ENCODE assay signal across 11 cellular contexts in the genomic region with DNA sequence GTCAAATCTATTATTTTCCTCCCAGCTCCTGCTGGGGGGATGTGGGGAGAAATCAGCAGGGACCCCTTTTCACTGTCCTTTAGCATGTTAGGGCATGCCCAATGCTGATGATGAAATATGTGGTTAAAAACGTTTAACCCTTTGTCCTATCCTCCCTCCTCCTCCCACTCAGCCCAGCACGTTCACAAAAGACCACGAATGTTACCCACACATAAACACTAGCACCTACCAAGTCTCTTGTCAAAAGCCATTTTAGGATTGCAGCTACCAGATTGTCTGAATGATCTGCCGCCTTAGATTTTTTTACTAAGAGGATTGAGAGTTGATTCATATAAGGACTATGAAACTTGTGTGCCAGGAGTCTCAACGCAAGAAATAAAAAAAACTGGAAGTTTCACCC.
DNase-seq lines count a peak whose midpoint lies in the region; ATAC-seq lines count a peak whose summit lies in the region.
"Had no signal": no experiment of that assay in that cellular context is flagged by ENCODE, and none has a peak within 500 bp of the region (broad histone marks: within the 10 kb centered on the region; RNA-seq: fewer than 3 reads in every experiment).

No MANE protein-coding gene starts in this region.

- POLR2A ChIA-PET in activated CD8-positive, alpha-beta T cell treated with anti-CD3 and anti-CD28 coated beads, Interleukin-2, amount 10 ng/mL, durations not matched to agents 7 days and 5 days (lab: Charles Lee): no interaction called here

- DNase-seq in NCI-H1417 (lab: John Stamatoyannopoulos, UW) (peak in 2 of 3 experiments; percentile 77 to 92), iris pigment epithelial cell (ENCODE audit: low read depth) (peak; percentile 56), DMS53 (lab: John Stamatoyannopoulos, UW) (no peak), Ammon's horn (ENCODE audit: low spot score) (no peak)
- no peak for DNase-seq in activated CD8-positive, alpha-beta T cell treated with anti-CD3 and anti-CD28 coated beads, Interleukin-2, amount 10 ng/mL, durations not matched to agents 7 days and 5 days
- DNase-seq in T-helper 2 cell treated with Interferon-gamma antibody and Interleukin-4, amounts not matched to agents 5 μg/mL and 100 μg/mL, for 36 hours (ENCODE audit: low spot score): no peak
- DNase-seq: activated effector memory CD4-positive, alpha-beta T cell treated with anti-CD3 and anti-CD28 coated beads, Interleukin-2, amount 50 U/mL, for 16 hours; NK-92 treated with Interleukin-12 subunit alpha and Interleukin-12 subunit beta, amount 100 ng/mL, for 24 hours; posterior cingulate gyrus had no signal

- CTCF ChIA-PET in activated CD8-positive, alpha-beta T cell treated with anti-CD3 and anti-CD28 coated beads, Interleukin-2, amount 10 ng/mL, durations not matched to agents 7 days and 5 days (lab: Charles Lee): interaction anchor here (1.2 kb wide), 1 partner anchor 176 kb away, joined by 3 read pairs; no protein-coding TSS in a partner anchor

- peaks cover 5% of the 10 kb centered on the region for H3K27me3 Mint-ChIP-seq in activated CD8-positive, alpha-beta T cell treated with anti-CD3 and anti-CD28 coated beads, Interleukin-2, amount 10 ng/mL, durations not matched to agents 7 days and 5 days (ENCODE audit: low read depth)
- no peaks in the 10 kb centered on the region for H3K27me3 Mint-ChIP-seq in T-helper 2 cell treated with Interferon-gamma antibody and Interleukin-4, amounts not matched to agents 5 μg/mL and 100 μg/mL, for 36 hours (ENCODE audit: low read depth)

- no peaks in the 10 kb centered on the region for H3K36me3 Mint-ChIP-seq in activated CD8-positive, alpha-beta T cell treated with anti-CD3 and anti-CD28 coated beads, Interleukin-2, amount 10 ng/mL, durations not matched to agents 7 days and 5 days (ENCODE audit: low read depth)
- H3K36me3 Mint-ChIP-seq in T-helper 2 cell treated with Interferon-gamma antibody and Interleukin-4, amounts not matched to agents 5 μg/mL and 100 μg/mL, for 36 hours (ENCODE audit: low read depth): no peaks in the 10 kb centered on the region

- H3K4me1 Mint-ChIP-seq in activated CD8-positive, alpha-beta T cell treated with anti-CD3 and anti-CD28 coated beads, Interleukin-2, amount 10 ng/mL, durations not matched to agents 7 days and 5 days (ENCODE audit: low read depth): peaks cover 18% of the 10 kb centered on the region
- peaks cover 11% of the 10 kb centered on the region for H3K4me1 Mint-ChIP-seq in T-helper 2 cell treated with Interferon-gamma antibody and Interleukin-4, amounts not matched to agents 5 μg/mL and 100 μg/mL, for 36 hours (ENCODE audit: low read depth)

- no peak overlapping the region for H3K4me3 Mint-ChIP-seq in activated CD8-positive, alpha-beta T cell treated with anti-CD3 and anti-CD28 coated beads, Interleukin-2, amount 10 ng/mL, durations not matched to agents 7 days and 5 days
- H3K4me3 Mint-ChIP-seq in T-helper 2 cell treated with Interferon-gamma antibody and Interleukin-4, amounts not matched to agents 5 μg/mL and 100 μg/mL, for 36 hours: no peak overlapping the region

- H3K27ac Mint-ChIP-seq in activated CD8-positive, alpha-beta T cell treated with anti-CD3 and anti-CD28 coated beads, Interleukin-2, amount 10 ng/mL, durations not matched to agents 7 days and 5 days: peak overlapping the region; percentile 50
- H3K27ac Mint-ChIP-seq in T-helper 2 cell treated with Interferon-gamma antibody and Interleukin-4, amounts not matched to agents 5 μg/mL and 100 μg/mL, for 36 hours: no peak overlapping the region

- no peaks in the 10 kb centered on the region for H3K9me3 Mint-ChIP-seq in activated CD8-positive, alpha-beta T cell treated with anti-CD3 and anti-CD28 coated beads, Interleukin-2, amount 10 ng/mL, durations not matched to agents 7 days and 5 days (ENCODE audit: insufficient read depth)
- no peaks in the 10 kb centered on the region for H3K9me3 Mint-ChIP-seq in T-helper 2 cell treated with Interferon-gamma antibody and Interleukin-4, amounts not matched to agents 5 μg/mL and 100 μg/mL, for 36 hours

- peak; percentile 49 for ATAC-seq in GM18868 (IDR thresholded peaks at IDR 0.05; ENCODE audit: unreplicated experiment)
- ATAC-seq in activated CD8-positive, alpha-beta T cell treated with anti-CD3 and anti-CD28 coated beads, Interleukin-2, amount 10 ng/mL, durations not matched to agents 7 days and 5 days: no peak
- no peak for ATAC-seq in GM21786 (IDR thresholded peaks at IDR 0.05; ENCODE audit: unreplicated experiment)

Comparison
In these comparisons a context has a peak if more than half of its experiments do, and no peak if none do; other contexts are left out.
1. DNase-seq: peak in NCI-H1417 (2 of 3) and iris pigment epithelial cell (single experiment); none in activated CD8-positive, alpha-beta T cell treated with anti-CD3 and anti-CD28 coated beads, Interleukin-2, amount 10 ng/mL, durations not matched to agents 7 days and 5 days (single experiment), T-helper 2 cell treated with Interferon-gamma antibody and Interleukin-4, amounts not matched to agents 5 μg/mL and 100 μg/mL, for 36 hours (single experiment), DMS53 (single experiment) and Ammon's horn (single experiment).